In the genomic region with DNA sequence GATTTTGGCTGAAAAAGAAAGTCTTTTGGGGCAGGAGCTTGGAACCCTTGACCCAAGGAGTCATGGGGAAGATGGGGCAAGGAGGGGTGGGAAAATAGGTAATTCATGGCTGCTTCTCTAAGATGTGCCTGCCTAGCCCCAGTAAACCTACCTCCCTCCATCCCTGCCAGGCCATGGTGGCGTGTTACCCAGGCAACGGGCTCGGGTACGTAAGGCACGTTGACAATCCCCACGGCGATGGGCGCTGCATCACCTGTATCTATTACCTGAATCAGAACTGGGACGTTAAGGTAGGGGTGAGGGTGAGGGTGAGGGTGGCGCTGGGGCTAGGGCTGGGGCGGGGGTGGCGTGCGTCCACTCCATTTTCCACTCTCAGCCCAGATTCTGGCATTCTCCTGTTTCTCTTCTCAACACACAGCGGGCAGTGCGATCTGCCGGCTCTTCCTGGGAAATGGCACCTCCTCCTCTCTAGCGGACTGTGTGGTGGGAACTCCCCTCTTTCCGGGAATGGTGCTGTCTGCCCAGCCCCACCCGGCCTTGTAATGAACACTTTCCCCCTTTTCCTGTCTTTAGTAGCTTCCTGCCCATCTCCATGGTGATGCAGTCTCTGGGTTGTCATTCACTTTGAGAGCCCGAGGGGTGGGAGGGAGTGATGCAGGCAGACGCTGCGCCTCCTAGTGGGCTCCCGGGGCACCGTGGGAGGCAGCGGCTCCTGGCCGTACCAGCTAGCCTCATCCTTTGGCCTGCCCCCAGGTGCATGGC, we compare ENCODE assay signal across 1 cellular context.
TF ChIP-seq lines count a peak whose summit lies in the region.

No MANE protein-coding gene starts in this region.

TF ChIP-seq in HEK293, 187 proteins besides CTCF, POLR2A, EP300 and RAD21 (continued from another document and continues in another):
- TF ChIP-seq, protein P1, sequence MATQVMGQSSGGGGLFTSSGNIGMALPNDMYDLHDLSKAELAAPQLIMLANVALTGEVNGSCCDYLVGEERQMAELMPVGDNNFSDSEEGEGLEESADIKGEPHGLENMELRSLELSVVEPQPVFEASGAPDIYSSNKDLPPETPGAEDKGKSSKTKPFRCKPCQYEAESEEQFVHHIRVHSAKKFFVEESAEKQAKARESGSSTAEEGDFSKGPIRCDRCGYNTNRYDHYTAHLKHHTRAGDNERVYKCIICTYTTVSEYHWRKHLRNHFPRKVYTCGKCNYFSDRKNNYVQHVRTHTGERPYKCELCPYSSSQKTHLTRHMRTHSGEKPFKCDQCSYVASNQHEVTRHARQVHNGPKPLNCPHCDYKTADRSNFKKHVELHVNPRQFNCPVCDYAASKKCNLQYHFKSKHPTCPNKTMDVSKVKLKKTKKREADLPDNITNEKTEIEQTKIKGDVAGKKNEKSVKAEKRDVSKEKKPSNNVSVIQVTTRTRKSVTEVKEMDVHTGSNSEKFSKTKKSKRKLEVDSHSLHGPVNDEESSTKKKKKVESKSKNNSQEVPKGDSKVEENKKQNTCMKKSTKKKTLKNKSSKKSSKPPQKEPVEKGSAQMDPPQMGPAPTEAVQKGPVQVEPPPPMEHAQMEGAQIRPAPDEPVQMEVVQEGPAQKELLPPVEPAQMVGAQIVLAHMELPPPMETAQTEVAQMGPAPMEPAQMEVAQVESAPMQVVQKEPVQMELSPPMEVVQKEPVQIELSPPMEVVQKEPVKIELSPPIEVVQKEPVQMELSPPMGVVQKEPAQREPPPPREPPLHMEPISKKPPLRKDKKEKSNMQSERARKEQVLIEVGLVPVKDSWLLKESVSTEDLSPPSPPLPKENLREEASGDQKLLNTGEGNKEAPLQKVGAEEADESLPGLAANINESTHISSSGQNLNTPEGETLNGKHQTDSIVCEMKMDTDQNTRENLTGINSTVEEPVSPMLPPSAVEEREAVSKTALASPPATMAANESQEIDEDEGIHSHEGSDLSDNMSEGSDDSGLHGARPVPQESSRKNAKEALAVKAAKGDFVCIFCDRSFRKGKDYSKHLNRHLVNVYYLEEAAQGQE (tag by site-specific recombination; IDR thresholded peaks at IDR 0.05): no peak
- TF ChIP-seq GLI4 (tag by site-specific recombination; IDR thresholded peaks at IDR 0.05) (no peak), ZNF623 (tag by site-specific recombination; IDR thresholded peaks at IDR 0.05) (no peak), ZNF76 (tag by site-specific recombination; IDR thresholded peaks at IDR 0.05; ENCODE audit: borderline replicate concordance, low read depth) (peak; percentile 59; the same call in 1 of the 2 replicates), ZNF416 (tag by site-specific recombination; IDR thresholded peaks at IDR 0.05) (no peak), ZNF510 (tag by site-specific recombination; IDR thresholded peaks at IDR 0.05; ENCODE audit: insufficient replicate concordance) (no peak), ZNF830 (tag by site-specific recombination; IDR thresholded peaks at IDR 0.05; ENCODE audit: low read depth) (no peak), ZNF426 (tag by site-specific recombination; IDR thresholded peaks at IDR 0.05) (no peak), ZBTB20 (tag by site-specific recombination; IDR thresholded peaks at IDR 0.05) (no peak), ZNF391 (tag by site-specific recombination; IDR thresholded peaks at IDR 0.05; ENCODE audit: borderline replicate concordance, low read depth) (peak; percentile 40; the same call in 1 of the 2 replicates), ZNF423 (tag by site-specific recombination; IDR thresholded peaks at IDR 0.05) (no peak), ZNF37A (tag by site-specific recombination; IDR thresholded peaks at IDR 0.05) (no peak), ZNF530 (tag by site-specific recombination; IDR thresholded peaks at IDR 0.05; ENCODE audit: low read depth) (no peak), ZNF555 (tag by site-specific recombination; conservative IDR thresholded peaks at IDR 0.05) (no peak), ZNF677 (tag by site-specific recombination; IDR thresholded peaks at IDR 0.05) (no peak), REPIN1 (tag by site-specific recombination; IDR thresholded peaks at IDR 0.05; ENCODE audit: low read depth) (no peak), SCRT1 (tag by site-specific recombination; IDR thresholded peaks at IDR 0.05; ENCODE audit: borderline replicate concordance) (no peak), ZNF561 (tag by site-specific recombination; IDR thresholded peaks at IDR 0.05; ENCODE audit: borderline replicate concordance) (peak; percentile 92; the same call in 1 of the 2 replicates), MYNN (tag by site-specific recombination; IDR thresholded peaks at IDR 0.05; ENCODE audit: borderline replicate concordance) (no peak; the same call in 1 of the 2 replicates), ZNF155 (tag by site-specific recombination; IDR thresholded peaks at IDR 0.05) (no peak), ZNF221 (tag by site-specific recombination; IDR thresholded peaks at IDR 0.05; ENCODE audit: borderline replicate concordance) (no peak; the same call in 1 of the 2 replicates), ZNF747 (tag by site-specific recombination; IDR thresholded peaks at IDR 0.05) (no peak), ZNF48 (tag by site-specific recombination; IDR thresholded peaks at IDR 0.05) (no peak), ZNF548 (tag by site-specific recombination; IDR thresholded peaks at IDR 0.05) (no peak), GFI1B (tag by site-specific recombination; IDR thresholded peaks at IDR 0.05) (no peak), ZNF350 (tag by site-specific recombination; IDR thresholded peaks at IDR 0.05) (no peak), ZNF654 (tag by site-specific recombination; IDR thresholded peaks at IDR 0.05; ENCODE audit: low read depth) (peak; percentile 50; the same call in 1 of the 2 replicates), SALL2 (tag by site-specific recombination; IDR thresholded peaks at IDR 0.05; ENCODE audit: borderline replicate concordance) (no peak), ZNF311 (tag by site-specific recombination; IDR thresholded peaks at IDR 0.05; ENCODE audit: borderline replicate concordance) (no peak), ZNF341 (tag by site-specific recombination; IDR thresholded peaks at IDR 0.05; ENCODE audit: low read depth) (peak; percentile 99)
- TF ChIP-seq, protein P2, sequence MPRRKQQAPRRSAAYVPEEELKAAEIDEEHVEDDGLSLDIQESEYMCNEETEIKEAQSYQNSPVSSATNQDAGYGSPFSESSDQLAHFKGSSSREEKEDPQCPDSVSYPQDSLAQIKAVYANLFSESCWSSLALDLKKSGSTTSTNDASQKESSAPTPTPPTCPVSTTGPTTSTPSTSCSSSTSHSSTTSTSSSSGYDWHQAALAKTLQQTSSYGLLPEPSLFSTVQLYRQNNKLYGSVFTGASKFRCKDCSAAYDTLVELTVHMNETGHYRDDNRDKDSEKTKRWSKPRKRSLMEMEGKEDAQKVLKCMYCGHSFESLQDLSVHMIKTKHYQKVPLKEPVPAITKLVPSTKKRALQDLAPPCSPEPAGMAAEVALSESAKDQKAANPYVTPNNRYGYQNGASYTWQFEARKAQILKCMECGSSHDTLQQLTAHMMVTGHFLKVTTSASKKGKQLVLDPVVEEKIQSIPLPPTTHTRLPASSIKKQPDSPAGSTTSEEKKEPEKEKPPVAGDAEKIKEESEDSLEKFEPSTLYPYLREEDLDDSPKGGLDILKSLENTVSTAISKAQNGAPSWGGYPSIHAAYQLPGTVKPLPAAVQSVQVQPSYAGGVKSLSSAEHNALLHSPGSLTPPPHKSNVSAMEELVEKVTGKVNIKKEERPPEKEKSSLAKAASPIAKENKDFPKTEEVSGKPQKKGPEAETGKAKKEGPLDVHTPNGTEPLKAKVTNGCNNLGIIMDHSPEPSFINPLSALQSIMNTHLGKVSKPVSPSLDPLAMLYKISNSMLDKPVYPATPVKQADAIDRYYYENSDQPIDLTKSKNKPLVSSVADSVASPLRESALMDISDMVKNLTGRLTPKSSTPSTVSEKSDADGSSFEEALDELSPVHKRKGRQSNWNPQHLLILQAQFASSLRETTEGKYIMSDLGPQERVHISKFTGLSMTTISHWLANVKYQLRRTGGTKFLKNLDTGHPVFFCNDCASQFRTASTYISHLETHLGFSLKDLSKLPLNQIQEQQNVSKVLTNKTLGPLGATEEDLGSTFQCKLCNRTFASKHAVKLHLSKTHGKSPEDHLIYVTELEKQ (tag by site-specific recombination; IDR thresholded peaks at IDR 0.05; ENCODE audit: borderline replicate concordance): peak; percentile 76; the same call in 1 of the 2 replicates
- TF ChIP-seq, protein P3, sequence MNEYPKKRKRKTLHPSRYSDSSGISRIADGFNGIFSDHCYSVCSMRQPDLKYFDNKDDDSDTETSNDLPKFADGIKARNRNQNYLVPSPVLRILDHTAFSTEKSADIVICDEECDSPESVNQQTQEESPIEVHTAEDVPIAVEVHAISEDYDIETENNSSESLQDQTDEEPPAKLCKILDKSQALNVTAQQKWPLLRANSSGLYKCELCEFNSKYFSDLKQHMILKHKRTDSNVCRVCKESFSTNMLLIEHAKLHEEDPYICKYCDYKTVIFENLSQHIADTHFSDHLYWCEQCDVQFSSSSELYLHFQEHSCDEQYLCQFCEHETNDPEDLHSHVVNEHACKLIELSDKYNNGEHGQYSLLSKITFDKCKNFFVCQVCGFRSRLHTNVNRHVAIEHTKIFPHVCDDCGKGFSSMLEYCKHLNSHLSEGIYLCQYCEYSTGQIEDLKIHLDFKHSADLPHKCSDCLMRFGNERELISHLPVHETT (tag by site-specific recombination; IDR thresholded peaks at IDR 0.05): peak; percentile 71
- TF ChIP-seq, protein P4, sequence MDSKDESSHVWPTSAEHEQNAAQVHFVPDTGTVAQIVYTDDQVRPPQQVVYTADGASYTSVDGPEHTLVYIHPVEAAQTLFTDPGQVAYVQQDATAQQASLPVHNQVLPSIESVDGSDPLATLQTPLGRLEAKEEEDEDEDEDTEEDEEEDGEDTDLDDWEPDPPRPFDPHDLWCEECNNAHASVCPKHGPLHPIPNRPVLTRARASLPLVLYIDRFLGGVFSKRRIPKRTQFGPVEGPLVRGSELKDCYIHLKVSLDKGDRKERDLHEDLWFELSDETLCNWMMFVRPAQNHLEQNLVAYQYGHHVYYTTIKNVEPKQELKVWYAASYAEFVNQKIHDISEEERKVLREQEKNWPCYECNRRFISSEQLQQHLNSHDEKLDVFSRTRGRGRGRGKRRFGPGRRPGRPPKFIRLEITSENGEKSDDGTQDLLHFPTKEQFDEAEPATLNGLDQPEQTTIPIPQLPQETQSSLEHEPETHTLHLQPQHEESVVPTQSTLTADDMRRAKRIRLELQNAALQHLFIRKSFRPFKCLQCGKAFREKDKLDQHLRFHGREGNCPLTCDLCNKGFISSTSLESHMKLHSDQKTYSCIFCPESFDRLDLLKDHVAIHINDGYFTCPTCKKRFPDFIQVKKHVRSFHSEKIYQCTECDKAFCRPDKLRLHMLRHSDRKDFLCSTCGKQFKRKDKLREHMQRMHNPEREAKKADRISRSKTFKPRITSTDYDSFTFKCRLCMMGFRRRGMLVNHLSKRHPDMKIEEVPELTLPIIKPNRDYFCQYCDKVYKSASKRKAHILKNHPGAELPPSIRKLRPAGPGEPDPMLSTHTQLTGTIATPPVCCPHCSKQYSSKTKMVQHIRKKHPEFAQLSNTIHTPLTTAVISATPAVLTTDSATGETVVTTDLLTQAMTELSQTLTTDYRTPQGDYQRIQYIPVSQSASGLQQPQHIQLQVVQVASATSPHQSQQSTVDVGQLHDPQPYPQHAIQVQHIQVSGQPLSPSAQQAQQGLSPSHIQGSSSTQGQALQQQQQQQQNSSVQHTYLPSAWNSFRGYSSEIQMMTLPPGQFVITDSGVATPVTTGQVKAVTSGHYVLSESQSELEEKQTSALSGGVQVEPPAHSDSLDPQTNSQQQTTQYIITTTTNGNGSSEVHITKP (tag by site-specific recombination; IDR thresholded peaks at IDR 0.05): peak; percentile 100
- TF ChIP-seq, protein P5, sequence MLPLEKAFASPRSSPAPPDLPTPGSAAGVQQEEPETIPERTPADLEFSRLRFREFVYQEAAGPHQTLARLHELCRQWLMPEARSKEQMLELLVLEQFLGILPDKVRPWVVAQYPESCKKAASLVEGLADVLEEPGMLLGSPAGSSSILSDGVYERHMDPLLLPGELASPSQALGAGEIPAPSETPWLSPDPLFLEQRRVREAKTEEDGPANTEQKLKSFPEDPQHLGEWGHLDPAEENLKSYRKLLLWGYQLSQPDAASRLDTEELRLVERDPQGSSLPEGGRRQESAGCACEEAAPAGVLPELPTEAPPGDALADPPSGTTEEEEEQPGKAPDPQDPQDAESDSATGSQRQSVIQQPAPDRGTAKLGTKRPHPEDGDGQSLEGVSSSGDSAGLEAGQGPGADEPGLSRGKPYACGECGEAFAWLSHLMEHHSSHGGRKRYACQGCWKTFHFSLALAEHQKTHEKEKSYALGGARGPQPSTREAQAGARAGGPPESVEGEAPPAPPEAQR (tag by site-specific recombination; IDR thresholded peaks at IDR 0.05): peak; percentile 28; the same call in 1 of the 2 replicates
- TF ChIP-seq, protein P6, sequence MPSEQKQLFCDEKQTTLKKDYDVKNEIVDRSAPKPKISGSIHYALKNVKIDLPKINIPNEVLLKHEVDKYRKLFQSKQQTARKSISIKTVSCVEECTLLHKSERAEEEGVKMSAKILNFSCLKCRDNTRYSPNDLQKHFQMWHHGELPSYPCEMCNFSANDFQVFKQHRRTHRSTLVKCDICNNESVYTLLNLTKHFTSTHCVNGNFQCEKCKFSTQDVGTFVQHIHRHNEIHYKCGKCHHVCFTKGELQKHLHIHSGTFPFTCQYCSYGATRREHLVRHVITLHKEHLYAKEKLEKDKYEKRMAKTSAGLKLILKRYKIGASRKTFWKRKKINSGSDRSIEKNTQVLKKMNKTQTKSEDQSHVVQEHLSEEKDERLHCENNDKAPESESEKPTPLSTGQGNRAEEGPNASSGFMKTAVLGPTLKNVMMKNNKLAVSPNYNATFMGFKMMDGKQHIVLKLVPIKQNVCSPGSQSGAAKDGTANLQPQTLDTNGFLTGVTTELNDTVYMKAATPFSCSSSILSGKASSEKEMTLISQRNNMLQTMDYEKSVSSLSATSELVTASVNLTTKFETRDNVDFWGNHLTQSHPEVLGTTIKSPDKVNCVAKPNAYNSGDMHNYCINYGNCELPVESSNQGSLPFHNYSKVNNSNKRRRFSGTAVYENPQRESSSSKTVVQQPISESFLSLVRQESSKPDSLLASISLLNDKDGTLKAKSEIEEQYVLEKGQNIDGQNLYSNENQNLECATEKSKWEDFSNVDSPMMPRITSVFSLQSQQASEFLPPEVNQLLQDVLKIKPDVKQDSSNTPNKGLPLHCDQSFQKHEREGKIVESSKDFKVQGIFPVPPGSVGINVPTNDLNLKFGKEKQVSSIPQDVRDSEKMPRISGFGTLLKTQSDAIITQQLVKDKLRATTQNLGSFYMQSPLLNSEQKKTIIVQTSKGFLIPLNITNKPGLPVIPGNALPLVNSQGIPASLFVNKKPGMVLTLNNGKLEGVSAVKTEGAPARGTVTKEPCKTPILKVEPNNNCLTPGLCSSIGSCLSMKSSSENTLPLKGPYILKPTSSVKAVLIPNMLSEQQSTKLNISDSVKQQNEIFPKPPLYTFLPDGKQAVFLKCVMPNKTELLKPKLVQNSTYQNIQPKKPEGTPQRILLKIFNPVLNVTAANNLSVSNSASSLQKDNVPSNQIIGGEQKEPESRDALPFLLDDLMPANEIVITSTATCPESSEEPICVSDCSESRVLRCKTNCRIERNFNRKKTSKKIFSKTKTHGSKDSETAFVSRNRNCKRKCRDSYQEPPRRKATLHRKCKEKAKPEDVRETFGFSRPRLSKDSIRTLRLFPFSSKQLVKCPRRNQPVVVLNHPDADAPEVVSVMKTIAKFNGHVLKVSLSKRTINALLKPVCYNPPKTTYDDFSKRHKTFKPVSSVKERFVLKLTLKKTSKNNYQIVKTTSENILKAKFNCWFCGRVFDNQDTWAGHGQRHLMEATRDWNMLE (tag by site-specific recombination; conservative IDR thresholded peaks at IDR 0.05; ENCODE audit: low read depth): no peak; the same call in 1 of the 2 replicates
